In the genomic region with DNA sequence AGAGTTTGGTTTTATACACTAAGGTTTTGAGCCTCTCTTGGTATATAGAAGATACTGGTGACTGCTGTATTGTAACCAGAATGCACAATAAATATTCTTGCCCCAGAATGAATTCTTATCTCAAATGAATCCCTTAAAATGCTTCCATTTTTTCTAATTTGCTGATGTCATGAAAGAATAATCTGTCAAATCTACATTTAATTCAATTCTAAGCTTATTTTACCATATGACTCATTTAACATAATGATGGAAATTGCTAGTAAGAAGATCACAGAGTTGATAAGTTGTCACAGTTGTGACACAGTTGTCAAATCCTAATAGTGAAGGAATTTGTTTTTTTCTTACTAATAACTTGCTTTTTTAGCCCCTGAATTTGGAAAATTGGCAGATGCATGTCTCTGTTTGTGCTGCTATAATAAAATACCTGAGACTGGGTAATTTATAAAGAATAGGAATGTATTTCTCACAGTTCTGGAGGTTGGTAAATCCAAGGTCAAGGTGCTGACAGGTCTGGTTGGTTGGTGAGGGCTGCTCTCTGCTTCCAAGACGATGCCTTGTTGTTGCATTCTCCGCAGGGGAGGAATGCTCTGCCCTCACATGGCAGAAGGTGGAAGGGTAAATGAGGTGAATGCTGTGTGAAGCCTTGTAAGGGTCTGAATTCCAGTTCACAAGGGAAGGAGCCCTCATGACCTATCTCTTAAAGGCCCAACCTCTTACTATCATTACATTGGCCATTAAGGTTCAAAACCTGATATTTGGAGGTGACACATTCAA, we compare ENCODE assay signal across 21 cellular contexts. TPM values are rescaled to one million over a fixed set of nuclear protein-coding genes. Genes with fewer than 3 reads are reported as not detected.
DNase-seq lines count a peak whose midpoint lies in the region; ATAC-seq and TF ChIP-seq lines count a peak whose summit lies in the region.
"Had no signal": no experiment of that assay in that cellular context is flagged by ENCODE, and none has a peak within 500 bp of the region (broad histone marks: within the 10 kb centered on the region; RNA-seq: fewer than 3 reads in every experiment).

No MANE protein-coding gene starts in this region.

- no peaks in the 10 kb centered on the region for H3K79me2 ChIP-seq in Loucy (ENCODE audit: insufficient read depth, low read length)
- no peaks in the 10 kb centered on the region for H3K79me2 ChIP-seq in neural cell (replicated peaks; ENCODE audit: insufficient read depth, low read length)

- H3K4me2 ChIP-seq in Loucy (ENCODE audit: low read depth, low read length, poor library complexity, severe bottlenecking) (no peak overlapping the region), neural cell (ENCODE audit: low read length) (no peak overlapping the region)
- H3K4me2 ChIP-seq: BLaER1 treated with 17β-estradiol and CSF1 and Interleukin-3, amounts not matched to agents 10 nM and 100 nM had no signal

- H3K36me3 ChIP-seq in Loucy (ENCODE audit: insufficient read depth, low read length) (no peaks in the 10 kb centered on the region), neural cell (ENCODE audit: insufficient read depth, low read length) (no peaks in the 10 kb centered on the region)
- H3K36me3 ChIP-seq: BLaER1 treated with 17β-estradiol and CSF1 and Interleukin-3, amounts not matched to agents 10 nM and 100 nM; breast epithelium; tibial artery had no signal

- H3F3A ChIP-seq in Loucy (ENCODE audit: low read depth) = no peaks in the 10 kb centered on the region
- H3F3A ChIP-seq in neural cell (ENCODE audit: insufficient read depth, low read length, poor library complexity, severe bottlenecking) = no peaks in the 10 kb centered on the region

- H4K20me1 ChIP-seq in Loucy (ENCODE audit: insufficient read depth, low read length, poor library complexity, severe bottlenecking) (no peaks in the 10 kb centered on the region), neural cell (ENCODE audit: insufficient read depth) (no peaks in the 10 kb centered on the region)
- H4K20me1 ChIP-seq: BLaER1 treated with 17β-estradiol and CSF1 and Interleukin-3, amounts not matched to agents 10 nM and 100 nM had no signal

- H2AFZ ChIP-seq in Loucy (ENCODE audit: low read length) (peak overlapping the region; percentile 72), neural cell (ENCODE audit: low read depth, low read length) (no peak overlapping the region)

- H3K4me3 ChIP-seq in Loucy (ENCODE audit: low read length, poor library complexity, severe bottlenecking) = no peak overlapping the region
- H3K4me3 ChIP-seq in neural cell (ENCODE audit: low read length) = no peak overlapping the region
- H3K4me3 ChIP-seq: BLaER1 treated with 17β-estradiol and CSF1 and Interleukin-3, amounts not matched to agents 10 nM and 100 nM; breast epithelium; tibial artery had no signal

- no peak for TF ChIP-seq CTCF in Loucy (conservative IDR thresholded peaks at IDR 0.05; ENCODE audit: low read length)
- TF ChIP-seq CTCF in neural cell (IDR thresholded peaks at IDR 0.05; ENCODE audit: poor library complexity, severe bottlenecking) = peak; percentile 20

- peak; percentile 48 for ATAC-seq in GM21786 (IDR thresholded peaks at IDR 0.05; ENCODE audit: unreplicated experiment)
- ATAC-seq: activated T-cell treated with anti-CD3 and anti-CD28 coated beads, Interleukin-2, amount 50 U/mL, for 4 hours; esophagus mucosa; natural killer cell treated with Interleukin-12 subunit alpha and Interleukin-12 subunit beta and Interleukin-15 and Interleukin-18, amount 100 ng/mL, for 72 hours; stimulated activated naive B cell treated with anti-CD40 and anti-IgM and Interleukin-4, amounts not matched to agents 10 μg/mL and 1 μg/mL and 100 μg/mL, for 72 hours had no signal

- H3K9me2 ChIP-seq in Loucy (replicated peaks; ENCODE audit: low read depth, low read length) (no peaks in the 10 kb centered on the region), neural cell (ENCODE audit: insufficient read depth, low read length) (no peaks in the 10 kb centered on the region)

- peak; percentile 45 for TF ChIP-seq EP300 in neural cell (conservative IDR thresholded peaks at IDR 0.05; ENCODE audit: poor library complexity, severe bottlenecking)

- DNase-seq in amniotic epithelial cell (ENCODE audit: low read depth) (peak; percentile 25), kidney glomerular epithelial cell (lab: John Stamatoyannopoulos, UW) (no peak), AG20443 (ENCODE audit: low spot score) (no peak), NCI-H1105 treated with DMSO at 0.1 percent for 48 hours (lab: John Stamatoyannopoulos, UW) (no peak)
- DNase-seq: activated CD4-positive, alpha-beta memory T cell treated with anti-CD3 and anti-CD28 coated beads, Interleukin-2, amount 10 ng/mL, durations not matched to agents 7 days and 5 days; activated naive CD8-positive, alpha-beta T cell treated with anti-CD3 and anti-CD28 coated beads, Interleukin-2, amount 10 ng/mL, durations not matched to agents 7 days and 5 days; activated T-cell treated with anti-CD3 and anti-CD28 coated beads, Interleukin-2, amount 50 U/mL, for 4 hours; DMS79; head of caudate nucleus; mammary epithelial cell; NCI-H2081 treated with DMSO at 0.1 percent for 48 hours; stimulated activated naive B cell treated with anti-CD40 and anti-IgM and Interleukin-4, amounts not matched to agents 10 μg/mL and 1 μg/mL and 100 μg/mL, for 72 hours; tibial artery had no signal

- no peaks in the 10 kb centered on the region for H3K27me3 ChIP-seq in Loucy (ENCODE audit: insufficient read depth, low read length, poor library complexity, severe bottlenecking)
- peaks cover 6% of the 10 kb centered on the region for H3K27me3 ChIP-seq in neural cell (ENCODE audit: insufficient read depth, low read depth, low read length)
- H3K27me3 ChIP-seq: BLaER1 treated with 17β-estradiol and CSF1 and Interleukin-3, amounts not matched to agents 10 nM and 100 nM; breast epithelium; tibial artery had no signal

- H3K4me1 ChIP-seq in Loucy (ENCODE audit: insufficient read depth, low read length, poor library complexity, severe bottlenecking) = no peaks in the 10 kb centered on the region
- H3K4me1 ChIP-seq: breast epithelium had no signal

- TF ChIP-seq RAD21 in neural cell (conservative IDR thresholded peaks at IDR 0.05) = no peak

- no peaks in the 10 kb centered on the region for H3K9me3 ChIP-seq in Loucy (ENCODE audit: insufficient read depth, low read depth, low read length)
- no peaks in the 10 kb centered on the region for H3K9me3 ChIP-seq in neural cell (ENCODE audit: low read length)
- H3K9me3 ChIP-seq: breast epithelium, tibial artery had no signal

- H3K27ac ChIP-seq in neural cell (ENCODE audit: low read length) = no peak overlapping the region
- H3K27ac ChIP-seq: BLaER1 treated with 17β-estradiol and CSF1 and Interleukin-3, amounts not matched to agents 10 nM and 100 nM; breast epithelium; tibial artery; VCaP had no signal

- H3K9ac ChIP-seq in Loucy (ENCODE audit: low read depth, low read length, poor library complexity, severe bottlenecking) (no peak overlapping the region), neural cell (ENCODE audit: low read length) (no peak overlapping the region)
- H3K9ac ChIP-seq: BLaER1 treated with 17β-estradiol and CSF1 and Interleukin-3, amounts not matched to agents 10 nM and 100 nM had no signal

TF ChIP-seq in neural cell, 6 proteins besides CTCF, POLR2A, EP300 and RAD21:
- TF ChIP-seq SMC3 (conservative IDR thresholded peaks at IDR 0.05; ENCODE audit: poor library complexity) = no peak
- TF ChIP-seq MXI1 (conservative IDR thresholded peaks at IDR 0.05; ENCODE audit: poor library complexity, severe bottlenecking) = no peak
- TF ChIP-seq EZH2 (IDR thresholded peaks at IDR 0.05; ENCODE audit: borderline replicate concordance, insufficient read depth, low read length, poor library complexity, severe bottlenecking) = no peak
- TF ChIP-seq, protein P1, sequence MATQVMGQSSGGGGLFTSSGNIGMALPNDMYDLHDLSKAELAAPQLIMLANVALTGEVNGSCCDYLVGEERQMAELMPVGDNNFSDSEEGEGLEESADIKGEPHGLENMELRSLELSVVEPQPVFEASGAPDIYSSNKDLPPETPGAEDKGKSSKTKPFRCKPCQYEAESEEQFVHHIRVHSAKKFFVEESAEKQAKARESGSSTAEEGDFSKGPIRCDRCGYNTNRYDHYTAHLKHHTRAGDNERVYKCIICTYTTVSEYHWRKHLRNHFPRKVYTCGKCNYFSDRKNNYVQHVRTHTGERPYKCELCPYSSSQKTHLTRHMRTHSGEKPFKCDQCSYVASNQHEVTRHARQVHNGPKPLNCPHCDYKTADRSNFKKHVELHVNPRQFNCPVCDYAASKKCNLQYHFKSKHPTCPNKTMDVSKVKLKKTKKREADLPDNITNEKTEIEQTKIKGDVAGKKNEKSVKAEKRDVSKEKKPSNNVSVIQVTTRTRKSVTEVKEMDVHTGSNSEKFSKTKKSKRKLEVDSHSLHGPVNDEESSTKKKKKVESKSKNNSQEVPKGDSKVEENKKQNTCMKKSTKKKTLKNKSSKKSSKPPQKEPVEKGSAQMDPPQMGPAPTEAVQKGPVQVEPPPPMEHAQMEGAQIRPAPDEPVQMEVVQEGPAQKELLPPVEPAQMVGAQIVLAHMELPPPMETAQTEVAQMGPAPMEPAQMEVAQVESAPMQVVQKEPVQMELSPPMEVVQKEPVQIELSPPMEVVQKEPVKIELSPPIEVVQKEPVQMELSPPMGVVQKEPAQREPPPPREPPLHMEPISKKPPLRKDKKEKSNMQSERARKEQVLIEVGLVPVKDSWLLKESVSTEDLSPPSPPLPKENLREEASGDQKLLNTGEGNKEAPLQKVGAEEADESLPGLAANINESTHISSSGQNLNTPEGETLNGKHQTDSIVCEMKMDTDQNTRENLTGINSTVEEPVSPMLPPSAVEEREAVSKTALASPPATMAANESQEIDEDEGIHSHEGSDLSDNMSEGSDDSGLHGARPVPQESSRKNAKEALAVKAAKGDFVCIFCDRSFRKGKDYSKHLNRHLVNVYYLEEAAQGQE (IDR thresholded peaks at IDR 0.05; ENCODE audit: borderline replicate concordance) = no peak
- no peak for TF ChIP-seq TAF1 (IDR thresholded peaks at IDR 0.05; ENCODE audit: low read depth)
- TF ChIP-seq POLR2AphosphoS5 (IDR thresholded peaks at IDR 0.05) = no peak
TF ChIP-seq in neural cell: peak in this region for 0.

RNA-seq across cellular contexts. Expression of a gene that starts 4.7 kb away (rescaled TPM):
- not detected in 2 replicates for polyA plus RNA-seq in neural cell
- 0.23 TPM in 1 of 2 replicates, not detected in the other for polyA minus RNA-seq in neural cell
- polyA plus RNA-seq: mammary epithelial cell had no signal

RNA-seq across cellular contexts. Expression of a gene that starts 27.0 kb away (rescaled TPM):
- 10.6 and 11.9 TPM in 2 replicates for polyA plus RNA-seq in neural cell
- polyA minus RNA-seq in neural cell = 8.3 and 10.2 TPM in 2 replicates
